16 cellular contexts compared by ENCODE assay signal in the genomic region with DNA sequence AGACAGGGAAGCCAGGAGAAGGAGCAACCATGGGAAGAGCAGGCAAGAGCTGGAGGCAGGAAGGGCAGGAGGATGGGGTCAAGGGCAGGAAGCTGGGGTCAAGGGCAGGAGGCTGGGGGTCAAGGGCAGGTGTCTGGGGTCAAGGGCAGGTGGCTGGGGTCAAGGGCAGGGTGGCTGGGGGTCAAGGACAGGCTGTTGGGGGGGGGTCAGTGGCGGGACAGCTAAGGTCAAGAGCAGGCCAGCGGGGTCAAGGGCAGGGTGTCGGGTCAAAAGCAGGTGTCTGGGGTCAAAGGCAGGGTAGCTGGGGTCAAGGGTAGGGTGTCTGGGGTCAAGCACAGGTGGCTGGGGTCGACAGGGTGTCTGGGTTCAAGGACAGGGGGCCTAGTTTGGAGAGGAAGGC. TPM values are rescaled to one million over a fixed set of nuclear protein-coding genes. Genes with fewer than 3 reads are reported as not detected.
DNase-seq lines count a peak whose midpoint lies in the region; ATAC-seq, FAIRE-seq and TF ChIP-seq lines count a peak whose summit lies in the region.
"Had no signal": no experiment of that assay in that cellular context is flagged by ENCODE, and none has a peak within 500 bp of the region (broad histone marks: within the 10 kb centered on the region; RNA-seq: fewer than 3 reads in every experiment).

No MANE protein-coding gene starts in this region.

- H3K4me3 ChIP-seq in esophagus squamous epithelium (no peak overlapping the region), kidney (ENCODE audit: low read length in 2 of 2) (no peak overlapping the region), small intestine (ENCODE audit: low read depth in 1 of 2, low read length in 2 of 2) (no peak overlapping the region)
- H3K4me3 ChIP-seq: dorsolateral prefrontal cortex, gastroesophageal sphincter, Peyer's patch had no signal

- peaks cover 27% of the 10 kb centered on the region for H3K4me1 Mint-ChIP-seq in activated naive CD4-positive, alpha-beta T cell treated with anti-CD3 and anti-CD28 coated beads, Interleukin-2, amount 50 U/mL, for 24 hours
- peaks cover 22% of the 10 kb centered on the region for H3K4me1 Mint-ChIP-seq in activated CD8-positive, alpha-beta T cell treated with anti-CD3 and anti-CD28 coated beads, Interleukin-2, amount 10 ng/mL, durations not matched to agents 7 days and 5 days (ENCODE audit: low read depth)
- H3K4me1 Mint-ChIP-seq in stimulated activated naive CD8-positive, alpha-beta T cell treated with anti-CD3 and anti-CD28 coated beads, Interleukin-15, amount 100 ng/mL, for 72 hours: peaks cover 23% of the 10 kb centered on the region

- no peak overlapping the region for H3K9ac ChIP-seq in kidney (ENCODE audit: low read length in 2 of 2)

- no peaks in the 10 kb centered on the region for H3K27me3 ChIP-seq in esophagus squamous epithelium
- no peaks in the 10 kb centered on the region for H3K27me3 ChIP-seq in small intestine (ENCODE audit: control insufficient read depth in 2 of 2, insufficient read depth in 2 of 2, low read length in 2 of 2)
- H3K27me3 ChIP-seq: dorsolateral prefrontal cortex, gastroesophageal sphincter, neutrophil, Peyer's patch had no signal

- peak overlapping the region; percentile 55 for H3K27ac Mint-ChIP-seq in activated naive CD4-positive, alpha-beta T cell treated with anti-CD3 and anti-CD28 coated beads, Interleukin-2, amount 50 U/mL, for 24 hours
- H3K27ac Mint-ChIP-seq in activated CD8-positive, alpha-beta T cell treated with anti-CD3 and anti-CD28 coated beads, Interleukin-2, amount 10 ng/mL, durations not matched to agents 7 days and 5 days: peak overlapping the region; percentile 60
- H3K27ac Mint-ChIP-seq in stimulated activated naive CD8-positive, alpha-beta T cell treated with anti-CD3 and anti-CD28 coated beads, Interleukin-15, amount 100 ng/mL, for 72 hours: peak overlapping the region; percentile 52 to 72

- no peaks in the 10 kb centered on the region for H3K9me3 ChIP-seq in esophagus squamous epithelium
- no peaks in the 10 kb centered on the region for H3K9me3 ChIP-seq in kidney (ENCODE audit: control insufficient read depth in 1 of 2, low read length in 2 of 2)
- H3K9me3 ChIP-seq in small intestine (ENCODE audit: control insufficient read depth, low read depth): no peaks in the 10 kb centered on the region
- H3K9me3 ChIP-seq: gastroesophageal sphincter, neutrophil, Peyer's patch had no signal

- H3K4me1 ChIP-seq in esophagus squamous epithelium: peaks cover 7 to 29% (median 10%) of the 10 kb centered on the region in 3 donors
- H3K4me1 ChIP-seq in kidney (ENCODE audit: control insufficient read depth in 1 of 2, insufficient read depth in 1 of 2, low read depth in 1 of 2, low read length in 2 of 2): peaks cover 0 to 4% of the 10 kb centered on the region in 2 donors
- peaks cover 0 to 4% of the 10 kb centered on the region in 2 donors for H3K4me1 ChIP-seq in small intestine (ENCODE audit: control insufficient read depth in 2 of 2, insufficient read depth in 1 of 2, low read depth in 1 of 2, low read length in 1 of 2)

- no peak for TF ChIP-seq POLR2A in esophagus squamous epithelium (IDR thresholded peaks at IDR 0.05)

- no peak for ATAC-seq in activated CD8-positive, alpha-beta T cell treated with anti-CD3 and anti-CD28 coated beads, Interleukin-2, amount 10 ng/mL, durations not matched to agents 7 days and 5 days
- no peak for ATAC-seq in stimulated activated naive CD8-positive, alpha-beta T cell treated with anti-CD3 and anti-CD28 coated beads, Interleukin-15, amount 100 ng/mL, for 72 hours
- ATAC-seq: gastroesophageal sphincter had no signal

- H3K4me3 Mint-ChIP-seq in activated naive CD4-positive, alpha-beta T cell treated with anti-CD3 and anti-CD28 coated beads, Interleukin-2, amount 50 U/mL, for 24 hours: no peak overlapping the region
- H3K4me3 Mint-ChIP-seq in activated CD8-positive, alpha-beta T cell treated with anti-CD3 and anti-CD28 coated beads, Interleukin-2, amount 10 ng/mL, durations not matched to agents 7 days and 5 days: no peak overlapping the region
- H3K4me3 Mint-ChIP-seq in stimulated activated naive CD8-positive, alpha-beta T cell treated with anti-CD3 and anti-CD28 coated beads, Interleukin-15, amount 100 ng/mL, for 72 hours: peak overlapping the region in 1 of 2 donors; percentile 56

- 84 to 93% methylated on average over 4 of the region's 4 CpGs for WGBS in esophagus squamous epithelium, 2 donors
- WGBS in small intestine, 3 donors: 71 to 87% (median 82%) methylated on average over 3 to 4 of the region's 4 CpGs

- POLR2A ChIA-PET in activated CD8-positive, alpha-beta T cell treated with anti-CD3 and anti-CD28 coated beads, Interleukin-2, amount 10 ng/mL, durations not matched to agents 7 days and 5 days (lab: Charles Lee): interaction anchor here (1.6 kb wide), 1 partner anchor 21 kb away, joined by 5 read pairs; no protein-coding TSS in a partner anchor

- peaks cover 0 to 45% (median 8%) of the 10 kb centered on the region in 3 donors for H3K36me3 ChIP-seq in esophagus squamous epithelium
- H3K36me3 ChIP-seq in kidney (ENCODE audit: control insufficient read depth in 1 of 2, insufficient read depth in 2 of 2, low read length in 2 of 2): peaks cover 10 to 19% of the 10 kb centered on the region in 2 donors
- H3K36me3 ChIP-seq in small intestine (ENCODE audit: control insufficient read depth in 2 of 2, insufficient read depth in 2 of 2, low read length in 2 of 2): peaks cover 4 to 9% of the 10 kb centered on the region in 2 donors

- peaks cover 2% of the 10 kb centered on the region for H3K36me3 Mint-ChIP-seq in activated naive CD4-positive, alpha-beta T cell treated with anti-CD3 and anti-CD28 coated beads, Interleukin-2, amount 50 U/mL, for 24 hours
- H3K36me3 Mint-ChIP-seq in activated CD8-positive, alpha-beta T cell treated with anti-CD3 and anti-CD28 coated beads, Interleukin-2, amount 10 ng/mL, durations not matched to agents 7 days and 5 days (ENCODE audit: low read depth): peaks cover 21% of the 10 kb centered on the region

- H3K27ac ChIP-seq in esophagus squamous epithelium (peak overlapping the region; percentile 9 to 34 (median 22)), kidney (ENCODE audit: low read depth in 2 of 2, low read length in 2 of 2) (no peak overlapping the region), small intestine (ENCODE audit: low read depth in 1 of 2, low read length in 1 of 2) (no peak overlapping the region)
- H3K27ac ChIP-seq: dorsolateral prefrontal cortex, gastroesophageal sphincter, neutrophil had no signal

- FAIRE-seq in kidney (lab: Jason Lieb, UNC): no peak
- no peak for FAIRE-seq in small intestine (lab: Jason Lieb, UNC)

- DNase-seq in activated naive CD4-positive, alpha-beta T cell treated with Interleukin-2 at 50 U/mL for 16 hours: no peak
- no peak for DNase-seq in activated CD8-positive, alpha-beta T cell treated with anti-CD3 and anti-CD28 coated beads, Interleukin-2, amount 10 ng/mL, durations not matched to agents 7 days and 5 days
- DNase-seq in esophagus squamous epithelium (lab: John Stamatoyannopoulos, UW) (no peak), kidney (no peak), small intestine (no peak), NCI-H2171 treated with DMSO at 0.1 percent for 48 hours (lab: John Stamatoyannopoulos, UW) (no peak)
- DNase-seq in stimulated activated naive CD8-positive, alpha-beta T cell treated with anti-CD3 and anti-CD28 coated beads, Interleukin-15, amount 100 ng/mL, for 72 hours: no peak
- DNase-seq: dorsolateral prefrontal cortex, midbrain, MV-4-11, NCI-H2029, Peyer's patch, T-helper 9 cell had no signal

- intact Hi-C loops in esophagus squamous epithelium (cut with DNase I) (no loop called here), kidney (cut with DNase I) (no loop called here)

- TF ChIP-seq CTCF in esophagus squamous epithelium (IDR thresholded peaks at IDR 0.05): no peak
- TF ChIP-seq CTCF in kidney (IDR thresholded peaks at IDR 0.05; ENCODE audit: borderline replicate concordance, extremely low read depth, insufficient read depth): no peak

- no peaks in the 10 kb centered on the region for H3K9me3 Mint-ChIP-seq in activated naive CD4-positive, alpha-beta T cell treated with anti-CD3 and anti-CD28 coated beads, Interleukin-2, amount 50 U/mL, for 24 hours
- H3K9me3 Mint-ChIP-seq in activated CD8-positive, alpha-beta T cell treated with anti-CD3 and anti-CD28 coated beads, Interleukin-2, amount 10 ng/mL, durations not matched to agents 7 days and 5 days (ENCODE audit: insufficient read depth): no peaks in the 10 kb centered on the region
- no peaks in the 10 kb centered on the region for H3K9me3 Mint-ChIP-seq in stimulated activated naive CD8-positive, alpha-beta T cell treated with anti-CD3 and anti-CD28 coated beads, Interleukin-15, amount 100 ng/mL, for 72 hours

- H3K27me3 Mint-ChIP-seq in activated naive CD4-positive, alpha-beta T cell treated with anti-CD3 and anti-CD28 coated beads, Interleukin-2, amount 50 U/mL, for 24 hours: no peaks in the 10 kb centered on the region
- H3K27me3 Mint-ChIP-seq in activated CD8-positive, alpha-beta T cell treated with anti-CD3 and anti-CD28 coated beads, Interleukin-2, amount 10 ng/mL, durations not matched to agents 7 days and 5 days (ENCODE audit: low read depth): no peaks in the 10 kb centered on the region
- H3K27me3 Mint-ChIP-seq in stimulated activated naive CD8-positive, alpha-beta T cell treated with anti-CD3 and anti-CD28 coated beads, Interleukin-15, amount 100 ng/mL, for 72 hours: no peaks in the 10 kb centered on the region

- CTCF ChIA-PET in activated CD8-positive, alpha-beta T cell treated with anti-CD3 and anti-CD28 coated beads, Interleukin-2, amount 10 ng/mL, durations not matched to agents 7 days and 5 days (lab: Charles Lee): interaction anchor here (1.3 to 2.4 kb wide), 2 partner anchors 21 to 26 kb away, joined by 3 to 13 read pairs; no protein-coding TSS in a partner anchor

RNA-seq across cellular contexts. Expression of a gene that starts 24.2 kb away (rescaled TPM):
- total RNA-seq in activated CD8-positive, alpha-beta T cell treated with anti-CD3 and anti-CD28 coated beads, Interleukin-2, amount 10 ng/mL, durations not matched to agents 7 days and 5 days: 10 to 100 TPM; 63.2 to 69.1 TPM
- 10 to 100 TPM; 14.7 to 56.1 (median 27.6) TPM for total RNA-seq in esophagus squamous epithelium
- 61.5 TPM for total RNA-seq in kidney
- 51.3 TPM for polyA plus RNA-seq in kidney (ENCODE audit: insufficient read depth, low read depth, low replicate concordance)
- polyA plus RNA-seq in small intestine: 10 to 100 TPM; 29.5 to 33.3 (median 29.7) TPM

Comparison
In these comparisons a context has a peak if more than half of its experiments do, and no peak if none do; other contexts are left out.
1. H3K27ac ChIP-seq: peak in esophagus squamous epithelium (4 of 4); none in kidney (0 of 2) and small intestine (0 of 2).
2. Peak in every context shown above with its lines, with median percentiles within 50 percentile points of each other: H3K27ac Mint-ChIP-seq.